ENCODE assay signal across 14 cellular contexts in the genomic region with DNA sequence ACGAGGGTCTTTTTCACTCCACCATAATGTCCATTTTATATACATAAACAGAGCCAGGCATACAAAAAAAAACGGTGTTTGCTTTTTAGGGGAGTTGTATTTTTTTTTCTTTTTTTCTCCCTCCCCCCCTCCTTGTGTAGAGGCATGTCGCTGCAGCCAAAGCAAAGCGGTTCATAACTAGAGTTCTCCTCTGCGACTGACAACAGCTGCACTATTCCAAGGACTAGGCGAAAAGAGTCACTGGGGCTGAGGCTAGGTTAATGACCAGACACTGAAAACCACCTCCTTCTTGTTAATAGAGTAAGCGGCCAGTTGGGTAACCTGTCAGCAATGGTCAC.
A peak's percentile ranks its signal among the peaks of the same experiment; 100 is the strongest.
DNase-seq lines count a peak whose midpoint lies in the region; ATAC-seq and TF ChIP-seq lines count a peak whose summit lies in the region.
"Had no signal": no experiment of that assay in that cellular context is flagged by ENCODE, and none has a peak within 500 bp of the region (broad histone marks: within the 10 kb centered on the region; RNA-seq: fewer than 3 reads in every experiment).

No MANE protein-coding gene starts in this region.

- no peak overlapping the region for H3K4me3 Mint-ChIP-seq in GM23338
- H3K4me3 Mint-ChIP-seq: naive thymus-derived CD4-positive, alpha-beta T cell had no signal

- ATAC-seq in GM23338 (no peak), GM21825 (IDR thresholded peaks at IDR 0.05; ENCODE audit: unreplicated experiment) (no peak), upper lobe of right lung (no peak), GM18870 (IDR thresholded peaks at IDR 0.05; ENCODE audit: unreplicated experiment) (no peak)
- ATAC-seq: left ventricle myocardium superior; naive thymus-derived CD4-positive, alpha-beta T cell had no signal

- H3K4me1 ChIP-seq in GM23338 (ENCODE audit: insufficient read depth) (no peaks in the 10 kb centered on the region), upper lobe of right lung (no peaks in the 10 kb centered on the region)

- H3K4me1 Mint-ChIP-seq in GM23338, result peaks cover 5% of the 10 kb centered on the region; the same call in 2 of the 3 replicates
- H3K4me1 Mint-ChIP-seq: naive thymus-derived CD4-positive, alpha-beta T cell had no signal

- 0 out of 2 replicates have a peak overlapping the region, but pooled peaks have one; percentile 47 for H2AFZ ChIP-seq in GM23338

- H3K4me3 ChIP-seq in GM23338, result no peak overlapping the region
- no peak overlapping the region for H3K4me3 ChIP-seq in upper lobe of right lung
- H3K4me3 ChIP-seq: BLaER1 treated with 17β-estradiol and CSF1 and Interleukin-3, amounts not matched to agents 10 nM and 100 nM had no signal

- no peaks in the 10 kb centered on the region for H4K20me1 ChIP-seq in GM23338 (replicated peaks; ENCODE audit: insufficient read depth)
- H4K20me1 ChIP-seq: BLaER1 treated with 17β-estradiol and CSF1 and Interleukin-3, amounts not matched to agents 10 nM and 100 nM had no signal

- no peak for TF ChIP-seq CTCF in GM23338 (conservative IDR thresholded peaks at IDR 0.05; ENCODE audit: low read depth in 2 of 2)
- no peak for TF ChIP-seq CTCF in upper lobe of right lung (IDR thresholded peaks at IDR 0.05)

- DNase-seq in GM23338 (ENCODE audit: low spot score) (no peak), NCI-H1694 treated with DMSO at 0.1 percent for 48 hours (lab: John Stamatoyannopoulos, UW) (peak; percentile 86), caudate nucleus (lab: John Stamatoyannopoulos, UW) (peak in 1 of 61 donors; percentile 9), renal cortical epithelial cell (ENCODE audit: low read depth) (peak; percentile 29), upper lobe of right lung (no peak)
- DNase-seq: activated T-cell treated with anti-CD3 and anti-CD28 coated beads, Interleukin-2, amount 50 U/mL, for 48 hours; central memory CD4-positive, alpha-beta T cell; left ventricle myocardium superior; naive thymus-derived CD4-positive, alpha-beta T cell; stimulated activated CD4-positive, alpha-beta T cell treated with anti-CD3 and anti-CD28 coated beads, Interleukin-1b, Interleukin-23, amount 100 ng/mL, for 48 hours had no signal

- no peak overlapping the region for H3K27ac ChIP-seq in GM23338 (ENCODE audit: low read depth)
- peak overlapping the region; percentile 52 for H3K27ac ChIP-seq in caudate nucleus (ENCODE audit: low read depth, low read length)
- no peak overlapping the region for H3K27ac ChIP-seq in upper lobe of right lung
- H3K27ac ChIP-seq: BLaER1 treated with 17β-estradiol and CSF1 and Interleukin-3, amounts not matched to agents 10 nM and 100 nM; KMS-11 had no signal

- H3F3A ChIP-seq in GM23338 (replicated peaks; ENCODE audit: low read depth), result no peaks in the 10 kb centered on the region

- H3K36me3 Mint-ChIP-seq in GM23338 (ENCODE audit: low read depth), result no peaks in the 10 kb centered on the region
- H3K36me3 Mint-ChIP-seq: naive thymus-derived CD4-positive, alpha-beta T cell had no signal

- no peaks in the 10 kb centered on the region for H3K9me3 Mint-ChIP-seq in GM23338

- H3K36me3 ChIP-seq in GM23338 (ENCODE audit: insufficient read depth) (no peaks in the 10 kb centered on the region), upper lobe of right lung (no peaks in the 10 kb centered on the region)
- H3K36me3 ChIP-seq: BLaER1 treated with 17β-estradiol and CSF1 and Interleukin-3, amounts not matched to agents 10 nM and 100 nM had no signal

- no peaks in the 10 kb centered on the region for H3K27me3 Mint-ChIP-seq in GM23338 (ENCODE audit: insufficient read depth, low read depth, poor library complexity)
- H3K27me3 Mint-ChIP-seq: naive thymus-derived CD4-positive, alpha-beta T cell had no signal

- H3K79me2 ChIP-seq in GM23338 (replicated peaks; ENCODE audit: insufficient read depth), result no peaks in the 10 kb centered on the region

- intact Hi-C loops in upper lobe of right lung (cut with DNase I), result no loop called here

- H3K9me2 ChIP-seq in GM23338 (ENCODE audit: insufficient read depth), result peaks cover 3% of the 10 kb centered on the region; the same call in 1 of the 2 replicates

- H3K9me3 ChIP-seq in upper lobe of right lung, result no peaks in the 10 kb centered on the region
- H3K9me3 ChIP-seq: BLaER1 treated with 17β-estradiol and CSF1 and Interleukin-3, amounts not matched to agents 10 nM and 100 nM had no signal

- H3K27me3 ChIP-seq in GM23338 (ENCODE audit: insufficient read depth) (no peaks in the 10 kb centered on the region), upper lobe of right lung (no peaks in the 10 kb centered on the region)
- H3K27me3 ChIP-seq: BLaER1 treated with 17β-estradiol and CSF1 and Interleukin-3, amounts not matched to agents 10 nM and 100 nM had no signal

- no peak overlapping the region for H3K4me2 ChIP-seq in GM23338
- H3K4me2 ChIP-seq: BLaER1 treated with 17β-estradiol and CSF1 and Interleukin-3, amounts not matched to agents 10 nM and 100 nM; KMS-11 had no signal

- H3K27ac Mint-ChIP-seq in GM23338, result no peak overlapping the region
- H3K27ac Mint-ChIP-seq: naive thymus-derived CD4-positive, alpha-beta T cell had no signal

TF ChIP-seq in GM23338, 12 proteins besides CTCF, POLR2A, EP300 and RAD21 (continues in another document):
- TF ChIP-seq POLR2AphosphoS5 (IDR thresholded peaks at IDR 0.05; ENCODE audit: low read depth) (no peak), EZH2 (IDR thresholded peaks at IDR 0.05; ENCODE audit: low read depth, unreplicated experiment) (no peak), STAT1 (IDR thresholded peaks at IDR 0.05; ENCODE audit: unreplicated experiment) (no peak), NANOG (IDR thresholded peaks at IDR 0.05; ENCODE audit: borderline replicate concordance) (no peak), EZH2phosphoT487 (IDR thresholded peaks at IDR 0.05; ENCODE audit: unreplicated experiment) (no peak), ZNF331 (CRISPR knock-in tag; IDR thresholded peaks at IDR 0.05; ENCODE audit: low read depth) (no peak), ETS1 (IDR thresholded peaks at IDR 0.05) (no peak), ZNF114 (CRISPR knock-in tag; IDR thresholded peaks at IDR 0.05) (no peak)
- TF ChIP-seq, protein P1, sequence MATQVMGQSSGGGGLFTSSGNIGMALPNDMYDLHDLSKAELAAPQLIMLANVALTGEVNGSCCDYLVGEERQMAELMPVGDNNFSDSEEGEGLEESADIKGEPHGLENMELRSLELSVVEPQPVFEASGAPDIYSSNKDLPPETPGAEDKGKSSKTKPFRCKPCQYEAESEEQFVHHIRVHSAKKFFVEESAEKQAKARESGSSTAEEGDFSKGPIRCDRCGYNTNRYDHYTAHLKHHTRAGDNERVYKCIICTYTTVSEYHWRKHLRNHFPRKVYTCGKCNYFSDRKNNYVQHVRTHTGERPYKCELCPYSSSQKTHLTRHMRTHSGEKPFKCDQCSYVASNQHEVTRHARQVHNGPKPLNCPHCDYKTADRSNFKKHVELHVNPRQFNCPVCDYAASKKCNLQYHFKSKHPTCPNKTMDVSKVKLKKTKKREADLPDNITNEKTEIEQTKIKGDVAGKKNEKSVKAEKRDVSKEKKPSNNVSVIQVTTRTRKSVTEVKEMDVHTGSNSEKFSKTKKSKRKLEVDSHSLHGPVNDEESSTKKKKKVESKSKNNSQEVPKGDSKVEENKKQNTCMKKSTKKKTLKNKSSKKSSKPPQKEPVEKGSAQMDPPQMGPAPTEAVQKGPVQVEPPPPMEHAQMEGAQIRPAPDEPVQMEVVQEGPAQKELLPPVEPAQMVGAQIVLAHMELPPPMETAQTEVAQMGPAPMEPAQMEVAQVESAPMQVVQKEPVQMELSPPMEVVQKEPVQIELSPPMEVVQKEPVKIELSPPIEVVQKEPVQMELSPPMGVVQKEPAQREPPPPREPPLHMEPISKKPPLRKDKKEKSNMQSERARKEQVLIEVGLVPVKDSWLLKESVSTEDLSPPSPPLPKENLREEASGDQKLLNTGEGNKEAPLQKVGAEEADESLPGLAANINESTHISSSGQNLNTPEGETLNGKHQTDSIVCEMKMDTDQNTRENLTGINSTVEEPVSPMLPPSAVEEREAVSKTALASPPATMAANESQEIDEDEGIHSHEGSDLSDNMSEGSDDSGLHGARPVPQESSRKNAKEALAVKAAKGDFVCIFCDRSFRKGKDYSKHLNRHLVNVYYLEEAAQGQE (IDR thresholded peaks at IDR 0.05; ENCODE audit: unreplicated experiment), result no peak

Comparison
In these comparisons a context has a peak if more than half of its experiments do, and no peak if none do; other contexts are left out.
1. DNase-seq: peak in NCI-H1694 treated with DMSO at 0.1 percent for 48 hours (single experiment) and renal cortical epithelial cell (single experiment); none in GM23338 (single experiment) and upper lobe of right lung (single experiment).